22 cellular contexts compared by ENCODE assay signal in the genomic region with DNA sequence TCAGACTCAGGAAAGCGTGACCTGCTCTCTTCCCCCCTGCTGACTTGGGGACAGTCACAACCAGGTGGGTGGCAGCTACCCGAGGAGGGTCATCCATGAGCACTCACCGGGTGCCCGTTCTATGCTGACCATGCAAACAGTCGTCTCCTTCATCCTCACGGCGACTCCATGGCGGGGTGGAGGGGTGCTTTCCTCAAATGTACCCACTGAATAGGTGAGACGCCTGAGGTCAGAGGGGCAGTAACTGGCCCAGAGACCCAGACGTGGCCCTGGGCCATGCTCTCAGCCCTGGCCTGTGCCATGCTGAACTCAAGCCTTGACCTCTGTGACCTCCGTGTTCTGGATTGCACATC.
"Had no signal": no experiment of that assay in that cellular context is flagged by ENCODE, and none has a peak within 500 bp of the region (broad histone marks: within the 10 kb centered on the region; RNA-seq: fewer than 3 reads in every experiment).

No MANE protein-coding gene starts in this region.

- H3K27ac ChIP-seq: dorsolateral prefrontal cortex, neutrophil, parathyroid adenoma, prostate gland, right atrium auricular region, testis, tibial artery had no signal

- H3K4me3 Mint-ChIP-seq: immature natural killer cell, memory B cell, natural killer cell, type B pancreatic cell had no signal

- H3K4me1 ChIP-seq: parathyroid adenoma, prostate gland, right atrium auricular region, testis, tibial artery had no signal

- H3K9me3 Mint-ChIP-seq: immature natural killer cell, memory B cell, natural killer cell had no signal

- H3K9ac ChIP-seq: parathyroid adenoma had no signal

- H3K27ac Mint-ChIP-seq: immature natural killer cell, memory B cell, natural killer cell, type B pancreatic cell had no signal

- DNase-seq: effector CD4-positive, alpha-beta T cell; hypothalamus; immature natural killer cell; natural killer cell; stimulated activated CD4-positive, alpha-beta T cell treated with anti-CD3 and anti-CD28 coated beads, Interleukin-12 subunit alpha, Interleukin-12 subunit beta, amount 100 ng/mL, for 4 hours; stimulated activated CD4-positive, alpha-beta T cell treated with anti-CD3 and anti-CD28 coated beads, Interleukin-1b, Interleukin-23, amount 100 ng/mL, for 48 hours; stimulated activated CD4-positive, alpha-beta T cell treated with anti-CD3 and anti-CD28 coated beads, Interleukin-4, amount 100 ng/mL, for 1 hour; stimulated activated CD8-positive, alpha-beta memory T cell treated with anti-CD3 and anti-CD28 coated beads, Interleukin-4, amount 100 ng/mL, for 48 hours; stimulated activated naive CD4-positive, alpha-beta T cell; substantia nigra; testis had no signal

- H3K27me3 Mint-ChIP-seq: type B pancreatic cell had no signal

- H3K4me1 Mint-ChIP-seq: immature natural killer cell, memory B cell, natural killer cell had no signal

- ATAC-seq: natural killer cell, sciatic nerve had no signal

- H3K36me3 Mint-ChIP-seq: immature natural killer cell, memory B cell, natural killer cell, type B pancreatic cell had no signal

- H3K4me2 ChIP-seq: smooth muscle cell had no signal

- H3K9me3 ChIP-seq: neutrophil, prostate gland, right atrium auricular region, testis, tibial artery had no signal

- H3K36me3 ChIP-seq: neutrophil, prostate gland, right atrium auricular region, tibial artery had no signal

- H3K27me3 ChIP-seq: dorsolateral prefrontal cortex, neutrophil, right atrium auricular region, testis had no signal

- H2AFZ ChIP-seq: parathyroid adenoma had no signal

- H3K4me3 ChIP-seq: dorsolateral prefrontal cortex, lung, prostate gland, right atrium auricular region, smooth muscle cell, testis, tibial artery had no signal

- H3K79me2 ChIP-seq: parathyroid adenoma had no signal
